Comparison of ENCODE assay signal across 8 cellular contexts in the genomic region with DNA sequence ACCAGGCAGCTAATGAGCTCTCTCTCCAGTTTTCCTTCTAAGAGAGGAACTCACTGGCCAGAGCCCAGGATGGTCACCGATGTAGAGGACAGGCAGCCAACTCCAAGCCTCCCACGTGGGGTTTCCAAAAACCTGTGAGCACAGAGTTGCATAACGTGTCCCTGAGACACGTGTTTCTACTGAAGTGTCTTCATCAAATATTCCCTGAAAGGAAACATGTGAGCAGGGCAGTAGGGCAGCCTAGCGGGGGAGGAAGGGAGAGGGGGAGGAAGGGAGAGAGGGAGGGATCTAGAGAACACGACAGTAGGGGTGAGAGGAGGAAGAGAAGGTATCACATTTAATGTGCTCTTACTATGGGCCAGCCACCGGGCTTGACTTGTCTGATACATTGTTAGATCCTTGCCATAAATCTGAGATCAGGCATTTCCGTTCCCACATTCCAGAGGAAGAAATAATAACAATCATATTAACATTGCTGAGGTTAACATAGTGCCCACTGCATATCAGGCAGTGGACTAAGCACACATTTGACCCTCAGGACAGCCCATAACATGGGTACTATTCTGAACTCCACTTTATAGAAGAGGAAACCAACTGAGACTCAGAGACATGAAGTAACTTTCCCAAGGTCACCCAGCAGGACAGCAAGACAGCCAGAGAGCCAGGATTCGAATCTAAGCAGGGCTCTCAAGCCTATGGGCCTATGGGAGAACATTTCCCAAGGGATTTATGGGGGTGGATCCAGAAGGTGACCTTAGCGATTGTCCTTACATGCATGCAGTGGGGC.
DNase-seq lines count a peak whose midpoint lies in the region; ATAC-seq and TF ChIP-seq lines count a peak whose summit lies in the region.

No MANE protein-coding gene starts in this region.

- H3K27ac ChIP-seq in iPS-20b (ENCODE audit: low read length) (no peak overlapping the region), stomach smooth muscle (ENCODE audit: low read length) (peak overlapping the region; percentile 96)

- peak overlapping the region; percentile 25; the same call in 1 of the 2 replicates for H3K9ac ChIP-seq in iPS-20b (ENCODE audit: low read depth, low read length)
- peak overlapping the region; percentile 64 to 68 for H3K9ac ChIP-seq in stomach smooth muscle (ENCODE audit: low read length in 2 of 2)

- H3K27me3 ChIP-seq in iPS-20b (ENCODE audit: insufficient read depth, low read length) (no peaks in the 10 kb centered on the region), stomach smooth muscle (ENCODE audit: control insufficient read depth in 1 of 2, insufficient read depth in 2 of 2, low read length in 2 of 2) (no peaks in the 10 kb centered on the region)

- H3K36me3 ChIP-seq in iPS-20b (ENCODE audit: insufficient read depth, low read depth, low read length), result no peaks in the 10 kb centered on the region
- H3K36me3 ChIP-seq in stomach smooth muscle (ENCODE audit: control insufficient read depth in 2 of 2, insufficient read depth in 2 of 2, low read length in 2 of 2), result no peaks in the 10 kb centered on the region

- ATAC-seq in HG02610 (IDR thresholded peaks at IDR 0.05; ENCODE audit: unreplicated experiment), result no peak

- DNase-seq in KBM-7 (peak; percentile 46), astrocyte of the cerebellum (ENCODE audit: low read depth) (peak; percentile 52), NCI-H128 (lab: John Stamatoyannopoulos, UW; ENCODE audit: unreplicated experiment) (no peak), germinal center (ENCODE audit: low spot score) (no peak)
- no peak for DNase-seq in activated naive CD4-positive, alpha-beta T cell treated with anti-CD3 and anti-CD28 coated beads, Interleukin-2, amount 50 U/mL, for 16 hours

- no peak for TF ChIP-seq CTCF in astrocyte of the cerebellum (IDR thresholded peaks at IDR 0.05; ENCODE audit: low read depth, low read length, missing control alignments)

- in situ Hi-C loops in KBM-7 (cut with MboI; ENCODE audit: low pct_unique_long_range_greater_than_20kb, low sequenced_read_pairs) (no loop called here), astrocyte of the cerebellum (cut with HindIII; ENCODE audit: low sequenced_read_pairs) (no loop called here)

- H3K4me3 ChIP-seq in astrocyte of the cerebellum (ENCODE audit: low read depth, low read length) (no peak overlapping the region), iPS-20b (ENCODE audit: low read length) (no peak overlapping the region), stomach smooth muscle (ENCODE audit: low read length in 2 of 2) (peak overlapping the region in 1 of 2 donors; percentile 24)

- H3K4me1 ChIP-seq in iPS-20b (ENCODE audit: insufficient read depth, low read length), result peaks cover 9% of the 10 kb centered on the region; the same call in 1 of the 2 replicates
- H3K4me1 ChIP-seq in stomach smooth muscle (ENCODE audit: control insufficient read depth, insufficient read depth, low read length), result peaks cover 46% of the 10 kb centered on the region

- H3K9me3 ChIP-seq in iPS-20b (ENCODE audit: insufficient read depth, low read depth, low read length), result no peaks in the 10 kb centered on the region
- no peaks in the 10 kb centered on the region for H3K9me3 ChIP-seq in stomach smooth muscle (ENCODE audit: control insufficient read depth in 2 of 2, low read length in 2 of 2)

Comparison
In these comparisons a context has a peak if more than half of its experiments do, and no peak if none do; other contexts are left out.
1. DNase-seq: peak in KBM-7 (single experiment) and astrocyte of the cerebellum (single experiment); none in activated naive CD4-positive, alpha-beta T cell treated with anti-CD3 and anti-CD28 coated beads, Interleukin-2, amount 50 U/mL, for 16 hours (single experiment), NCI-H128 (single experiment) and germinal center (single experiment).